Comparison of ENCODE assay signal across 8 cellular contexts in the genomic region with DNA sequence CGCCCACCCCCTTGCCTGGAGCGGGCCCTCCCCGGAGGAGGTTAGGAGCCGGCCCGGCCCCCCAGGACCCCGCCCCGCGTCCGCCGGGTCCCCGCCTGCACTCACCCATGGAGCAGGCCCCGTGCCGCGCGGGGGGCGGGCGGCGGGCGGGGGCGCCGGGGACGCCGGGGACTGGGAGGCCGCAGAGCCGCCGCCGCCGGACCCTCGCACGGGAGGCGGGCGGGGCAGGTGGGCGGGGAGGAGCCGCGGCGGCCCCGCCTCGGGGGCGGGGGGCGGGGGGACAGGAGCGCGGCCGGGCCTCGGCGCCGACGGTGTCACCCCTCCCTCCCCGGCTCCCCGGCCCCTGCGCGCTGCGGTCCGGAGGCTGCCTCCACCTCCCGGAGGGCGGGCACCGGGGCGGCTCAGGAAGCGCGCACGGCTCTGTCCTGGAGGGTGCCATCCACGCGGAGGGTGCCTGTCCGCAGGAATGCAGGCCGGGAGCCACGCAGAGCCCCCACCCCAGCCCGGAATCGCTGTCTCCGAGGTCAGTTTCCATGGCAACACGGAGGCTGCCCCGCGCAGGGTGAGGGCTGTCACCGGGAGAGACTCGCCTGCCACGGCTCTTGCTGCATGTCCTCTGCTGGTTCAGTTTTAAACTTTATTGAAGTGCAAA. TPM values are rescaled to one million over a fixed set of nuclear protein-coding genes. Genes with fewer than 3 reads are reported as not detected.
DNase-seq lines count a peak whose midpoint lies in the region; ATAC-seq and TF ChIP-seq lines count a peak whose summit lies in the region.

No MANE protein-coding gene starts in this region.

- no peak for TF ChIP-seq CTCF in VCaP (conservative IDR thresholded peaks at IDR 0.05)
- TF ChIP-seq CTCF in chondrocyte (IDR thresholded peaks at IDR 0.05) = no peak
- no peak for TF ChIP-seq CTCF in left lung (IDR thresholded peaks at IDR 0.05)

- H3K4me3 ChIP-seq in HUES64 (ENCODE audit: low read length) = peak overlapping the region; percentile 70
- H3K4me3 ChIP-seq in left lung = peak overlapping the region; percentile 38 to 41

- WGBS in HUES64 = under 1% methylated on average over 74 of the region's 74 CpGs

- H3K27me3 ChIP-seq in HUES64 (ENCODE audit: insufficient read depth, low read length) (peaks cover 29% of the 10 kb centered on the region), left lung (peaks cover 0 to 46% of the 10 kb centered on the region in 2 donors)

- H3K36me3 ChIP-seq in HUES64 (ENCODE audit: insufficient read depth, low read length) = no peaks in the 10 kb centered on the region
- no peaks in the 10 kb centered on the region for H3K36me3 ChIP-seq in left lung

- intact Hi-C loops in left lung (cut with DNase I) = no loop called here

- DNase-seq in AG20443 (ENCODE audit: low spot score) (peak; percentile 84), chondrocyte (ENCODE audit: low spot score) (peak; percentile 88), left lung (peak in 1 of 2 donors; percentile 84), HT-29 (ENCODE audit: low spot score) (no peak)
- DNase-seq in stimulated activated CD4-positive, alpha-beta T cell treated with anti-CD3 and anti-CD28 coated beads, TNF-alpha, amount 100 ng/mL, for 4 hours (ENCODE audit: low read depth in 3 of 3) = peak in 2 of 3 experiments; percentile 23 to 32

- H3K27me3 Mint-ChIP-seq in chondrocyte (ENCODE audit: low read depth) = no peaks in the 10 kb centered on the region

- H3K27ac ChIP-seq in HUES64 (ENCODE audit: low read depth, low read length) (no peak overlapping the region), VCaP (peak overlapping the region; percentile 51; the same call in 1 of the 2 replicates), left lung (no peak overlapping the region)

- H3K27ac Mint-ChIP-seq in chondrocyte (ENCODE audit: unreplicated experiment) = peak overlapping the region; percentile 57

- H3K9ac ChIP-seq in HUES64 (ENCODE audit: low read depth, low read length) = no peak overlapping the region

- H3K4me1 Mint-ChIP-seq in chondrocyte (ENCODE audit: low read depth) = peaks cover 60% of the 10 kb centered on the region

- H3K4me3 Mint-ChIP-seq in chondrocyte (ENCODE audit: unreplicated experiment) = peak overlapping the region; percentile 71

- H3K4me1 ChIP-seq in HUES64 (ENCODE audit: insufficient read depth, low read length) (peaks cover 14% of the 10 kb centered on the region; the same call in 1 of the 2 replicates), left lung (peaks cover 0 to 14% of the 10 kb centered on the region in 2 donors)

- H3K9me3 Mint-ChIP-seq in chondrocyte (ENCODE audit: low read depth) = no peaks in the 10 kb centered on the region

- H3K36me3 Mint-ChIP-seq in chondrocyte (ENCODE audit: low read depth) = no peaks in the 10 kb centered on the region

- ATAC-seq in left lung (peak; percentile 84), HG03378 (IDR thresholded peaks at IDR 0.05; ENCODE audit: unreplicated experiment) (no peak)

- no peaks in the 10 kb centered on the region for H3K9me3 ChIP-seq in HUES64 (ENCODE audit: insufficient read depth, low read depth, low read length)
- H3K9me3 ChIP-seq in left lung = no peaks in the 10 kb centered on the region

RNA-seq across cellular contexts. Expression of gene PLEKHG5, which starts 5.9 kb away (rescaled TPM):
- polyA plus RNA-seq in HUES64 (2013, experiment 1 of 2) = 7.3 TPM
- 9.9 TPM for polyA plus RNA-seq in HUES64 (2013, experiment 2 of 2)
- total RNA-seq in chondrocyte (32.4 to 50.5 TPM (median 33.6 TPM) in 3 replicates), left lung (10 to 100 TPM in 1 of 2 donors, 1 to 10 TPM in 1; 6.3 to 10.7 TPM)
- total RNA-seq in HT-29 (2014; rRNA removed; shearing (Covaris generic)) = 12.5 and 14.6 TPM in 2 replicates

RNA-seq across cellular contexts. Expression of gene TNFRSF25, which starts 31.4 kb away (rescaled TPM):
- 7.2 TPM for polyA plus RNA-seq in HUES64 (2013, experiment 1 of 2)
- 9.2 TPM for polyA plus RNA-seq in HUES64 (2013, experiment 2 of 2)
- total RNA-seq in chondrocyte (20.1 to 32.4 TPM (median 21.4 TPM) in 3 replicates), left lung (1 to 10 TPM; 5.6 to 8.4 TPM)
- 9.7 and 15.0 TPM in 2 replicates for total RNA-seq in HT-29 (2014; rRNA removed; shearing (Covaris generic))

RNA-seq across cellular contexts. Expression of gene NOL9, which starts 57.0 kb away (rescaled TPM):
- 14.4 TPM for polyA plus RNA-seq in HUES64 (2013, experiment 1 of 2)
- polyA plus RNA-seq in HUES64 (2013, experiment 2 of 2) = 14.4 TPM
- total RNA-seq in chondrocyte (24.0 to 32.3 TPM (median 27.0 TPM) in 3 replicates), left lung (10 to 100 TPM; 24.4 to 30.8 TPM)
- total RNA-seq in HT-29 (2014; rRNA removed; shearing (Covaris generic)) = 21.0 and 23.7 TPM in 2 replicates

RNA-seq across cellular contexts. Expression of gene TAS1R1, which starts 57.8 kb away (rescaled TPM):
- not detected for polyA plus RNA-seq in HUES64 (2013, experiment 1 of 2)
- polyA plus RNA-seq in HUES64 (2013, experiment 2 of 2) = not detected
- total RNA-seq in chondrocyte = not detected in 3 replicates
- not detected for total RNA-seq in left lung
- total RNA-seq in HT-29 (2014; rRNA removed; shearing (Covaris generic)) = not detected in 2 replicates
